In genomic region chr18:50038448-50038847, GRCh38 we compare ENCODE assay signal across 17 cellular contexts.
DNase-seq lines count a peak whose midpoint lies in the region; ATAC-seq and TF ChIP-seq lines count a peak whose summit lies in the region.
"Had no signal": no experiment of that assay in that cellular context is flagged by ENCODE, and none has a peak within 500 bp of the region (broad histone marks: within the 10 kb centered on the region; RNA-seq: fewer than 3 reads in every experiment).

No MANE protein-coding gene starts in this region.

- peaks cover 3% of the 10 kb centered on the region for H3K36me3 Mint-ChIP-seq in T-helper 17 cell (ENCODE audit: low read depth)
- H3K36me3 Mint-ChIP-seq: stimulated activated memory B cell treated with anti-CD40 and anti-IgM and Interleukin-4, amounts not matched to agents 10 μg/mL and 1 μg/mL and 100 μg/mL, for 72 hours had no signal

- H3K4me1 Mint-ChIP-seq in T-helper 17 cell = no peaks in the 10 kb centered on the region
- H3K4me1 Mint-ChIP-seq: stimulated activated memory B cell treated with anti-CD40 and anti-IgM and Interleukin-4, amounts not matched to agents 10 μg/mL and 1 μg/mL and 100 μg/mL, for 72 hours had no signal

- POLR2A ChIA-PET in A673 (lab: Charles Lee; ENCODE audit: low non-redundant PET) = no interaction called here

- no peak for TF ChIP-seq CTCF in A673 (conservative IDR thresholded peaks at IDR 0.05; ENCODE audit: low read depth, low read length)
- TF ChIP-seq CTCF in GM12865 (IDR thresholded peaks at IDR 0.05; ENCODE audit: insufficient read depth, low read depth, low read length, missing control alignments) = no peak
- no peak for TF ChIP-seq CTCF in foreskin fibroblast (IDR thresholded peaks at IDR 0.05; ENCODE audit: low read depth, low read length)
- TF ChIP-seq CTCF in dorsolateral prefrontal cortex (IDR thresholded peaks at IDR 0.05 in 54 of 56, conservative IDR thresholded peaks at IDR 0.05 in 2 of 56; ENCODE audit: low read depth in 1 of 56, partially characterized antibody in 56 of 56) = no peak

- ATAC-seq in T-helper 17 cell = peak; percentile 33
- ATAC-seq: activated T-cell treated with anti-CD3 and anti-CD28 coated beads, Interleukin-2, amount 50 U/mL, for 4 hours; heart right ventricle; left cardiac atrium; right cardiac atrium; stimulated activated memory B cell treated with anti-CD40 and anti-IgM and Interleukin-4, amounts not matched to agents 10 μg/mL and 1 μg/mL and 100 μg/mL, for 72 hours had no signal

- DNase-seq in A673 (ENCODE audit: low spot score) (peak; percentile 70), GM12865 (ENCODE audit: low read depth) (peak; percentile 15), T-helper 17 cell (no peak), foreskin fibroblast (peak; percentile 5 to 22), dorsolateral prefrontal cortex (no peak), caudate nucleus (lab: John Stamatoyannopoulos, UW) (no peak), AML-193 (lab: John Stamatoyannopoulos, UW) (no peak)
- no peak for DNase-seq in effector memory CD4-positive, alpha-beta T cell
- DNase-seq: activated T-cell treated with anti-CD3 and anti-CD28 coated beads, Interleukin-2, amount 50 U/mL, for 4 hours; heart right ventricle; left cardiac atrium; NCI-H1105 treated with DMSO at 0.1 percent for 48 hours; NCI-H226; right cardiac atrium had no signal

- H3K4me3 ChIP-seq in A673 (ENCODE audit: low read depth, low read length, poor library complexity, severe bottlenecking) = no peak overlapping the region
- H3K4me3 ChIP-seq in GM12865 (ENCODE audit: low read depth, low read length) = no peak overlapping the region
- no peak overlapping the region for H3K4me3 ChIP-seq in foreskin fibroblast (ENCODE audit: low read depth in 1 of 2, low read length in 2 of 2)
- H3K4me3 ChIP-seq in dorsolateral prefrontal cortex = no peak overlapping the region
- no peak overlapping the region for H3K4me3 ChIP-seq in effector memory CD4-positive, alpha-beta T cell (ENCODE audit: insufficient read depth, low read depth, low read length, poor library complexity, severe bottlenecking)
- H3K4me3 ChIP-seq: breast epithelium, heart right ventricle, PC-9 had no signal

- H3K9me3 ChIP-seq in A673 (ENCODE audit: low read depth, low read length, poor library complexity, severe bottlenecking) (no peaks in the 10 kb centered on the region), T-helper 17 cell (ENCODE audit: control insufficient read depth, low read length, poor library complexity, severe bottlenecking) (no peaks in the 10 kb centered on the region)
- H3K9me3 ChIP-seq in effector memory CD4-positive, alpha-beta T cell (ENCODE audit: control insufficient read depth, low read length) = no peaks in the 10 kb centered on the region
- H3K9me3 ChIP-seq: breast epithelium, heart right ventricle had no signal

- peaks cover 67% of the 10 kb centered on the region for H3K27me3 Mint-ChIP-seq in T-helper 17 cell

- CTCF ChIA-PET in A673 (lab: Charles Lee) = no interaction called here

- H3K4me3 Mint-ChIP-seq in T-helper 17 cell = no peak overlapping the region
- H3K4me3 Mint-ChIP-seq: activated T-cell treated with anti-CD3 and anti-CD28 coated beads, Interleukin-2, amount 50 U/mL, for 4 hours; stimulated activated memory B cell treated with anti-CD40 and anti-IgM and Interleukin-4, amounts not matched to agents 10 μg/mL and 1 μg/mL and 100 μg/mL, for 72 hours had no signal

- H3K36me3 ChIP-seq in A673 (ENCODE audit: insufficient read depth, low read length, poor library complexity, severe bottlenecking) = no peaks in the 10 kb centered on the region
- no peaks in the 10 kb centered on the region for H3K36me3 ChIP-seq in effector memory CD4-positive, alpha-beta T cell (ENCODE audit: control insufficient read depth, insufficient read depth, low read length)
- H3K36me3 ChIP-seq: breast epithelium, heart right ventricle had no signal

- BruUV-seq in A673 (replicated peaks; lab: Mats Ljungman, UMichigan) = no TSS peak

- H3K4me1 ChIP-seq in A673 (ENCODE audit: insufficient read depth, low read length, poor library complexity, severe bottlenecking) = no peaks in the 10 kb centered on the region
- H3K4me1 ChIP-seq in effector memory CD4-positive, alpha-beta T cell (ENCODE audit: control insufficient read depth, insufficient read depth, low read length, poor library complexity, severe bottlenecking) = no peaks in the 10 kb centered on the region
- H3K4me1 ChIP-seq: breast epithelium, heart right ventricle had no signal

- H3K27me3 ChIP-seq in A673 (replicated peaks; ENCODE audit: insufficient read depth, low read depth, low read length, poor library complexity) (peaks cover 3% of the 10 kb centered on the region), dorsolateral prefrontal cortex (peaks cover 0 to 14% (median 0%) of the 10 kb centered on the region in 45 donors)
- H3K27me3 ChIP-seq in effector memory CD4-positive, alpha-beta T cell (replicated peaks; ENCODE audit: control insufficient read depth, insufficient read depth, low read length, poor library complexity, severe bottlenecking) = no peaks in the 10 kb centered on the region
- H3K27me3 ChIP-seq: breast epithelium had no signal

- no peak overlapping the region for H3K27ac Mint-ChIP-seq in T-helper 17 cell
- H3K27ac Mint-ChIP-seq: stimulated activated memory B cell treated with anti-CD40 and anti-IgM and Interleukin-4, amounts not matched to agents 10 μg/mL and 1 μg/mL and 100 μg/mL, for 72 hours had no signal

- H3K27ac ChIP-seq in A673 (ENCODE audit: low read depth, low read length, poor library complexity, severe bottlenecking) = no peak overlapping the region
- no peak overlapping the region for H3K27ac ChIP-seq in dorsolateral prefrontal cortex
- no peak overlapping the region for H3K27ac ChIP-seq in caudate nucleus (ENCODE audit: low read depth, low read length)
- no peak overlapping the region for H3K27ac ChIP-seq in effector memory CD4-positive, alpha-beta T cell (ENCODE audit: insufficient read depth, low read length, poor library complexity, severe bottlenecking)
- H3K27ac ChIP-seq: breast epithelium, heart right ventricle, PC-9 had no signal

- intact Hi-C loops in A673 (cut with micrococcal nuclease; ENCODE audit: unreplicated experiment) (no loop called here), dorsolateral prefrontal cortex (cut with DNase I) (no loop called here)

Comparison
In these comparisons a context has a peak if more than half of its experiments do, and no peak if none do; other contexts are left out.
1. DNase-seq: peak in A673 (single experiment), GM12865 (single experiment) and foreskin fibroblast (2 of 2); none in T-helper 17 cell (0 of 3), dorsolateral prefrontal cortex (0 of 10), caudate nucleus (0 of 61), AML-193 (0 of 2) and effector memory CD4-positive, alpha-beta T cell (0 of 3).